ENCODE assay signal across 11 cellular contexts in genomic region chr10:79142522-79143309, GRCh38.
DNase-seq lines count a peak whose midpoint lies in the region; ATAC-seq and TF ChIP-seq lines count a peak whose summit lies in the region.
"Had no signal": no experiment of that assay in that cellular context is flagged by ENCODE, and none has a peak within 500 bp of the region (broad histone marks: within the 10 kb centered on the region; RNA-seq: fewer than 3 reads in every experiment).

No MANE protein-coding gene starts in this region.

- H4K20me1 ChIP-seq in GM23248 (ENCODE audit: insufficient read depth) (no peaks in the 10 kb centered on the region), PC-9 (ENCODE audit: insufficient read depth) (peaks cover 4% of the 10 kb centered on the region; the same call in 1 of the 2 replicates)

- WGBS in GM23248 (ENCODE audit: low coverage in 1 of 2, low lambda C conversion rate in 2 of 2, missing lambda C conversion rate in 2 of 2), 2 experiments, result 86% methylated on average over 13 of the region's 13 CpGs

- DNase-seq in AG04450 (ENCODE audit: low read depth, low spot score) (no peak), GM23248 (no peak), PC-9 (no peak), foreskin fibroblast (no peak), A172 (ENCODE audit: low spot score) (no peak)
- no peak for DNase-seq in naive thymus-derived CD8-positive, alpha-beta T cell
- DNase-seq: NCI-H1105; stimulated activated CD8-positive, alpha-beta memory T cell treated with anti-CD3 and anti-CD28 coated beads, Interleukin-4, amount 100 ng/mL, for 48 hours had no signal

- ATAC-seq in naive thymus-derived CD8-positive, alpha-beta T cell, result no peak
- no peak for ATAC-seq in HG03097 (IDR thresholded peaks at IDR 0.05; ENCODE audit: low FRiP score, unreplicated experiment)

- peaks cover 92% of the 10 kb centered on the region for H3K79me2 ChIP-seq in GM23248 (ENCODE audit: insufficient read depth)
- no peaks in the 10 kb centered on the region for H3K79me2 ChIP-seq in PC-9 (ENCODE audit: low read depth)

- H3F3A ChIP-seq in GM23248 (ENCODE audit: insufficient read depth), result peaks cover 50% of the 10 kb centered on the region
- no peaks in the 10 kb centered on the region; the same call in 1 of the 2 replicates for H3F3A ChIP-seq in PC-9 (ENCODE audit: insufficient read depth, low read depth)

- TF ChIP-seq CTCF in AG04450 (IDR thresholded peaks at IDR 0.05; ENCODE audit: low read depth, low read length) (no peak), brain (conservative IDR thresholded peaks at IDR 0.05) (no peak), PC-9 (conservative IDR thresholded peaks at IDR 0.05) (no peak), foreskin fibroblast (IDR thresholded peaks at IDR 0.05; ENCODE audit: low read depth, low read length) (no peak)

- H3K9me2 ChIP-seq in GM23248 (ENCODE audit: insufficient read depth) (no peaks in the 10 kb centered on the region), PC-9 (ENCODE audit: insufficient read depth) (no peaks in the 10 kb centered on the region)

- peaks cover 27% of the 10 kb centered on the region for H3K36me3 Mint-ChIP-seq in brain
- peaks cover 0 to 8% (median 0%) of the 10 kb centered on the region in 3 donors for H3K36me3 Mint-ChIP-seq in naive thymus-derived CD8-positive, alpha-beta T cell

- no peak overlapping the region for H3K4me3 Mint-ChIP-seq in brain
- H3K4me3 Mint-ChIP-seq in naive thymus-derived CD8-positive, alpha-beta T cell, result peak overlapping the region in 1 of 10 donors; percentile 9

- H3K4me3 ChIP-seq in AG04450 (ENCODE audit: low read depth, low read length), result no peak overlapping the region
- H3K4me3 ChIP-seq in GM23248, result no peak overlapping the region
- no peak overlapping the region for H3K4me3 ChIP-seq in PC-9
- H3K4me3 ChIP-seq in foreskin fibroblast (ENCODE audit: low read depth in 1 of 2, low read length in 2 of 2), result no peak overlapping the region
- H3K4me3 ChIP-seq: smooth muscle cell had no signal

- peak overlapping the region; percentile 80 for H3K9ac ChIP-seq in GM23248

- no TSS peak for BruUV-seq in PC-9 (replicated peaks; lab: Mats Ljungman, UMichigan)

- no peaks in the 10 kb centered on the region for H3K9me3 ChIP-seq in AG04450 (ENCODE audit: control insufficient read depth, insufficient read depth, low read length)
- no peaks in the 10 kb centered on the region for H3K9me3 ChIP-seq in GM23248 (ENCODE audit: low read depth)
- no peaks in the 10 kb centered on the region for H3K9me3 ChIP-seq in PC-9 (ENCODE audit: insufficient read depth, low read depth)

- POLR2A ChIA-PET in AG04450 (lab: Yijun Ruan, JAX) (interaction anchor here (1.1 kb wide), 1 partner anchor 9 kb away, joined by 5 read pairs; no protein-coding TSS in a partner anchor), PC-9 (lab: Charles Lee; ENCODE audit: unreplicated experiment) (interaction anchor here (0.7 kb wide), 1 partner anchor 11 kb away, joined by 7 read pairs; no protein-coding TSS in a partner anchor)
- POLR2A ChIA-PET in naive thymus-derived CD8-positive, alpha-beta T cell (lab: Charles Lee), result interaction anchor here (0.8 to 1.1 kb wide), 2 partner anchors 9 to 118 kb away, joined by 3 read pairs; no protein-coding TSS in a partner anchor

- peaks cover 17% of the 10 kb centered on the region; the same call in 1 of the 2 replicates for H3K36me3 ChIP-seq in GM23248 (ENCODE audit: low read depth)
- no peaks in the 10 kb centered on the region; the same call in 1 of the 2 replicates for H3K36me3 ChIP-seq in PC-9 (ENCODE audit: low read depth)

- no peaks in the 10 kb centered on the region for H3K27me3 ChIP-seq in AG04450 (ENCODE audit: control insufficient read depth, insufficient read depth, low read length)
- H3K27me3 ChIP-seq in GM23248 (replicated peaks; ENCODE audit: insufficient read depth), result no peaks in the 10 kb centered on the region
- no peaks in the 10 kb centered on the region for H3K27me3 ChIP-seq in PC-9 (ENCODE audit: insufficient read depth, low read depth)

- CTCF ChIA-PET in AG04450 (lab: Charles Lee) (no interaction called here), PC-9 (lab: Charles Lee) (no interaction called here)

- peak overlapping the region; percentile 48 for H3K4me2 ChIP-seq in GM23248 (ENCODE audit: unreplicated experiment)
- no peak overlapping the region for H3K4me2 ChIP-seq in PC-9

- no peaks in the 10 kb centered on the region for H3K9me3 Mint-ChIP-seq in brain
- no peaks in the 10 kb centered on the region for H3K9me3 Mint-ChIP-seq in naive thymus-derived CD8-positive, alpha-beta T cell

- H3K4me1 ChIP-seq in GM23248 (ENCODE audit: insufficient read depth) (peaks cover 52% of the 10 kb centered on the region), PC-9 (replicated peaks; ENCODE audit: insufficient read depth) (0 out of 2 replicates have a peak, but pooled peaks cover 4% of the 10 kb centered on the region)

- intact Hi-C loops in PC-9 (cut with micrococcal nuclease; ENCODE audit: unreplicated experiment), result no loop called here

- H3K27ac ChIP-seq in AG04450 (ENCODE audit: low read depth, low read length) (peak overlapping the region; percentile 75), GM23248 (peak overlapping the region; percentile 92), PC-9 (no peak overlapping the region)

- H3K27me3 Mint-ChIP-seq in brain, result no peaks in the 10 kb centered on the region
- no peaks in the 10 kb centered on the region for H3K27me3 Mint-ChIP-seq in naive thymus-derived CD8-positive, alpha-beta T cell

- in situ Hi-C loops in GM23248 (cut with MboI), result no loop called here

- H3K27ac Mint-ChIP-seq in brain, result peak overlapping the region; percentile 4 to 85 (median 71)
- peak overlapping the region in 9 of 10 donors; percentile 6 to 86 (median 66) for H3K27ac Mint-ChIP-seq in naive thymus-derived CD8-positive, alpha-beta T cell

- H3K4me1 Mint-ChIP-seq in brain, result peaks cover 98% of the 10 kb centered on the region
- peaks cover 53 to 95% (median 92%) of the 10 kb centered on the region in 4 donors for H3K4me1 Mint-ChIP-seq in naive thymus-derived CD8-positive, alpha-beta T cell

- no peak overlapping the region for H2AFZ ChIP-seq in GM23248
- no peak overlapping the region for H2AFZ ChIP-seq in PC-9
